Comparison of ENCODE assay signal across 25 cellular contexts in the genomic region with DNA sequence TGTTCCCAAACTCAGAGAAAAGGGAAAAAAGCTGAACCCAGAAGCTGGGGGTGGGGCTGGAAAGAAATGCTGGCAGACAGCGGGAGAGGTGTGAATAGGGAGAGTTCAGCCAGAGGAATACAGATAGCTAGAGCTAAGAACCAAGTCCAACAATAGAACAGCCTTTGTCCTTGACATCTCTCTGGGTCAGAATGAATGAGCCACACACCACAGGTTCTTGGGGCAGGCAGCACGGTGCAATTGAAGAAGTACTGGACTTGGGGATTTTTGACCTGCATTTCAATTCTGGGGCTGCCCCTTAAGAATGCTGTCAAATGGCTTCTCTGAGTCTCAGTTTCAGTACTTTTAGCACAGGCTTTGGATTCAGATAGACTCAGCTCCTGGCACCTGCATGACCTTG. TPM values are rescaled to one million over a fixed set of nuclear protein-coding genes. Genes with fewer than 3 reads are reported as not detected.
DNase-seq lines count a peak whose midpoint lies in the region; ATAC-seq and TF ChIP-seq lines count a peak whose summit lies in the region.
"Had no signal": no experiment of that assay in that cellular context is flagged by ENCODE, and none has a peak within 500 bp of the region (broad histone marks: within the 10 kb centered on the region; RNA-seq: fewer than 3 reads in every experiment).

No MANE protein-coding gene starts in this region.

- no peaks in the 10 kb centered on the region for H3F3A ChIP-seq in GM23248 (ENCODE audit: insufficient read depth)

- no peak for TF ChIP-seq CTCF in KMS-11 (conservative IDR thresholded peaks at IDR 0.05; ENCODE audit: low read depth, low read length)

- no peak overlapping the region for H3K4me3 Mint-ChIP-seq in activated T-cell treated with anti-CD3 and anti-CD28 coated beads, Interleukin-2, amount 50 U/mL, for 72 hours
- H3K4me3 Mint-ChIP-seq in activated T-cell treated with anti-CD3 and anti-CD28 coated beads, Interleukin-2, amount 50 U/mL, for 24 hours = no peak overlapping the region
- no peak overlapping the region for H3K4me3 Mint-ChIP-seq in stimulated activated naive CD8-positive, alpha-beta T cell treated with anti-CD3 and anti-CD28 coated beads, Interleukin-15, amount 100 ng/mL, for 72 hours
- H3K4me3 Mint-ChIP-seq: central memory CD8-positive, alpha-beta T cell; immature natural killer cell; T-helper 2 cell treated with Interferon-gamma antibody and Interleukin-4, amounts not matched to agents 5 μg/mL and 100 μg/mL, for 36 hours had no signal

- H3K9ac ChIP-seq in KMS-11 (no peak overlapping the region; the same call in 1 of the 2 replicates), GM23248 (no peak overlapping the region)

- H3K27ac Mint-ChIP-seq in activated T-cell treated with anti-CD3 and anti-CD28 coated beads, Interleukin-2, amount 50 U/mL, for 72 hours = no peak overlapping the region
- no peak overlapping the region for H3K27ac Mint-ChIP-seq in activated T-cell treated with anti-CD3 and anti-CD28 coated beads, Interleukin-2, amount 50 U/mL, for 24 hours
- H3K27ac Mint-ChIP-seq in stimulated activated naive CD8-positive, alpha-beta T cell treated with anti-CD3 and anti-CD28 coated beads, Interleukin-15, amount 100 ng/mL, for 72 hours = peak overlapping the region in 1 of 2 donors; percentile 26
- H3K27ac Mint-ChIP-seq: immature natural killer cell; T-helper 2 cell treated with Interferon-gamma antibody and Interleukin-4, amounts not matched to agents 5 μg/mL and 100 μg/mL, for 36 hours had no signal

- H3K9me3 ChIP-seq in right cardiac atrium (ENCODE audit: control insufficient read depth, low read length) (no peaks in the 10 kb centered on the region), GM23248 (ENCODE audit: low read depth) (no peaks in the 10 kb centered on the region)
- H3K9me3 ChIP-seq: thoracic aorta had no signal

- in situ Hi-C loops in GM23248 (cut with MboI) = no loop called here

- H3K4me2 ChIP-seq in KMS-11 (peak overlapping the region; percentile 38), GM23248 (ENCODE audit: unreplicated experiment) (no peak overlapping the region)
- H3K4me2 ChIP-seq: smooth muscle cell had no signal

- H4K20me1 ChIP-seq in KMS-11 (ENCODE audit: insufficient read depth) = no peaks in the 10 kb centered on the region
- no peaks in the 10 kb centered on the region for H4K20me1 ChIP-seq in GM23248 (ENCODE audit: insufficient read depth)

- H3K27me3 ChIP-seq in KMS-11 (ENCODE audit: insufficient read depth, low read depth) (no peaks in the 10 kb centered on the region), right cardiac atrium (ENCODE audit: control insufficient read depth, insufficient read depth) (no peaks in the 10 kb centered on the region), GM23248 (replicated peaks; ENCODE audit: insufficient read depth) (peaks cover 20% of the 10 kb centered on the region)

- H3K9me2 ChIP-seq in GM23248 (ENCODE audit: insufficient read depth) = no peaks in the 10 kb centered on the region

- H3K27me3 Mint-ChIP-seq in activated T-cell treated with anti-CD3 and anti-CD28 coated beads, Interleukin-2, amount 50 U/mL, for 72 hours (ENCODE audit: low read depth) = no peaks in the 10 kb centered on the region
- no peaks in the 10 kb centered on the region for H3K27me3 Mint-ChIP-seq in activated T-cell treated with anti-CD3 and anti-CD28 coated beads, Interleukin-2, amount 50 U/mL, for 24 hours
- no peaks in the 10 kb centered on the region for H3K27me3 Mint-ChIP-seq in stimulated activated naive CD8-positive, alpha-beta T cell treated with anti-CD3 and anti-CD28 coated beads, Interleukin-15, amount 100 ng/mL, for 72 hours
- H3K27me3 Mint-ChIP-seq: central memory CD8-positive, alpha-beta T cell had no signal

- WGBS in right cardiac atrium = 25% methylated on average over 2 of the region's 2 CpGs
- 69 to 72% methylated on average over 2 of the region's 2 CpGs for WGBS in GM23248 (ENCODE audit: low coverage in 1 of 2, low lambda C conversion rate in 2 of 2, missing lambda C conversion rate in 2 of 2), 2 experiments

- H3K79me2 ChIP-seq in KMS-11 (ENCODE audit: insufficient read depth, low read depth) = no peaks in the 10 kb centered on the region
- no peaks in the 10 kb centered on the region for H3K79me2 ChIP-seq in GM23248 (ENCODE audit: insufficient read depth)

- peak overlapping the region; percentile 59 for H3K4me3 ChIP-seq in KMS-11 (IDR thresholded peaks at IDR 0.05; ENCODE audit: insufficient read depth, low read depth, low read length)
- H3K4me3 ChIP-seq in right cardiac atrium (ENCODE audit: low read length) = no peak overlapping the region
- H3K4me3 ChIP-seq in GM23248 = no peak overlapping the region
- H3K4me3 ChIP-seq: SK-N-MC, smooth muscle cell, thoracic aorta had no signal

- H3K4me1 ChIP-seq in KMS-11 (ENCODE audit: low read depth, poor library complexity, severe bottlenecking) (peaks cover 67% of the 10 kb centered on the region), right cardiac atrium (ENCODE audit: control insufficient read depth, insufficient read depth, low read length) (peaks cover 9% of the 10 kb centered on the region), GM23248 (ENCODE audit: insufficient read depth) (no peaks in the 10 kb centered on the region)

- H3K27ac ChIP-seq in KMS-11 (peak overlapping the region; percentile 6; the same call in 1 of the 2 replicates), right cardiac atrium (ENCODE audit: low read length) (peak overlapping the region; percentile 98), GM23248 (no peak overlapping the region)
- H3K27ac ChIP-seq: SK-N-MC, thoracic aorta had no signal

- H3K36me3 ChIP-seq in KMS-11 (ENCODE audit: insufficient read depth) = no peaks in the 10 kb centered on the region
- H3K36me3 ChIP-seq in GM23248 (ENCODE audit: low read depth) = no peaks in the 10 kb centered on the region
- H3K36me3 ChIP-seq: thoracic aorta had no signal

- peaks cover 20% of the 10 kb centered on the region for H3K4me1 Mint-ChIP-seq in activated T-cell treated with anti-CD3 and anti-CD28 coated beads, Interleukin-2, amount 50 U/mL, for 72 hours (ENCODE audit: low read depth)
- H3K4me1 Mint-ChIP-seq in activated T-cell treated with anti-CD3 and anti-CD28 coated beads, Interleukin-2, amount 50 U/mL, for 24 hours (ENCODE audit: low read depth) = peaks cover 12% of the 10 kb centered on the region
- H3K4me1 Mint-ChIP-seq in stimulated activated naive CD8-positive, alpha-beta T cell treated with anti-CD3 and anti-CD28 coated beads, Interleukin-15, amount 100 ng/mL, for 72 hours = peaks cover 30% of the 10 kb centered on the region

- DNase-seq in activated T-cell treated with anti-CD3 and anti-CD28 coated beads, Interleukin-2, amount 50 U/mL, for 72 hours = no peak
- DNase-seq in activated T-cell treated with anti-CD3 and anti-CD28 coated beads, Interleukin-2, amount 50 U/mL, for 24 hours = no peak
- no peak for DNase-seq in right cardiac atrium
- peak in 1 of 2 donors; percentile 20 for DNase-seq in stimulated activated naive CD8-positive, alpha-beta T cell treated with anti-CD3 and anti-CD28 coated beads, Interleukin-15, amount 100 ng/mL, for 72 hours
- DNase-seq in OCI-M2 (lab: John Stamatoyannopoulos, UW; ENCODE audit: unreplicated experiment) = no peak
- no peak for DNase-seq in NCI-H2196 treated with DMSO at 0.1 percent for 48 hours (lab: John Stamatoyannopoulos, UW; ENCODE audit: unreplicated experiment)
- DNase-seq in GM23248 = no peak
- DNase-seq: activated CD4-positive, CD25-positive, alpha-beta regulatory T cell; amniotic stem cell; effector memory CD4-positive, alpha-beta T cell; GOT3; immature natural killer cell; Karpas-422; NCI-H1105; NCI-H748 treated with DMSO at 0.1 percent for 48 hours; posterior cingulate gyrus had no signal

- peaks cover 0 to 3% of the 10 kb centered on the region in 2 donors for H3K36me3 Mint-ChIP-seq in activated T-cell treated with anti-CD3 and anti-CD28 coated beads, Interleukin-2, amount 50 U/mL, for 72 hours (ENCODE audit: insufficient read depth in 2 of 2)
- H3K36me3 Mint-ChIP-seq in activated T-cell treated with anti-CD3 and anti-CD28 coated beads, Interleukin-2, amount 50 U/mL, for 24 hours (ENCODE audit: low read depth) = no peaks in the 10 kb centered on the region

- intact Hi-C loops in right cardiac atrium (cut with DNase I) = no loop called here

- H2AFZ ChIP-seq in KMS-11 (ENCODE audit: low read depth) = no peak overlapping the region
- no peak overlapping the region for H2AFZ ChIP-seq in GM23248

- H3K9me3 Mint-ChIP-seq in activated T-cell treated with anti-CD3 and anti-CD28 coated beads, Interleukin-2, amount 50 U/mL, for 72 hours = peaks cover 2 to 4% of the 10 kb centered on the region in 2 donors
- no peaks in the 10 kb centered on the region for H3K9me3 Mint-ChIP-seq in activated T-cell treated with anti-CD3 and anti-CD28 coated beads, Interleukin-2, amount 50 U/mL, for 24 hours
- H3K9me3 Mint-ChIP-seq in stimulated activated naive CD8-positive, alpha-beta T cell treated with anti-CD3 and anti-CD28 coated beads, Interleukin-15, amount 100 ng/mL, for 72 hours = no peaks in the 10 kb centered on the region
- H3K9me3 Mint-ChIP-seq: central memory CD8-positive, alpha-beta T cell; immature natural killer cell had no signal

- ATAC-seq in activated T-cell treated with anti-CD3 and anti-CD28 coated beads, Interleukin-2, amount 50 U/mL, for 72 hours (replicated peaks in 1 of 2) = peak; percentile 37 to 48
- peak; percentile 82 for ATAC-seq in right cardiac atrium
- ATAC-seq in stimulated activated naive CD8-positive, alpha-beta T cell treated with anti-CD3 and anti-CD28 coated beads, Interleukin-15, amount 100 ng/mL, for 72 hours = peak; percentile 88

RNA-seq across cellular contexts. Expression of a gene that starts 13.4 kb away (rescaled TPM):
- total RNA-seq in activated T-cell treated with anti-CD3 and anti-CD28 coated beads, Interleukin-2, amount 50 U/mL, for 72 hours = 10 to 100 TPM; 23.0 to 23.7 TPM
- 100 to 1,000 TPM; 235 to 420 (median 330) TPM for total RNA-seq in right cardiac atrium
- polyA plus RNA-seq in right cardiac atrium (187 TPM), GM23248 (2016; fragmentation: Nextera tagmentation; extraction: Ambion mirVana) (21.3 and 22.7 TPM in 2 replicates)
- total RNA-seq in GM23248 (2014; rRNA removed; shearing (Covaris generic)) = 22.4 and 24.4 TPM in 2 replicates

RNA-seq across cellular contexts. Expression of a gene that starts 23.5 kb away (rescaled TPM):
- under 1 TPM; 0.44 to 0.96 TPM for total RNA-seq in activated T-cell treated with anti-CD3 and anti-CD28 coated beads, Interleukin-2, amount 50 U/mL, for 72 hours
- total RNA-seq in right cardiac atrium = 1 to 10 TPM in 3 of 4 donors, under 1 TPM in 1; 0.64 to 2.2 (median 1.6) TPM
- 1.0 TPM for polyA plus RNA-seq in right cardiac atrium
- total RNA-seq in GM23248 (2014; rRNA removed; shearing (Covaris generic)) = 0.22 TPM in 1 of 2 replicates, not detected in the other
- 0.11 TPM in 1 of 2 replicates, not detected in the other for polyA plus RNA-seq in GM23248 (2016; fragmentation: Nextera tagmentation; extraction: Ambion mirVana)
- total RNA-seq: A172, lung microvascular endothelial cell, smooth muscle cell had no signal
- polyA plus RNA-seq: BJ, smooth muscle cell had no signal

RNA-seq across cellular contexts. Expression of a gene that starts 51.1 kb away (rescaled TPM):
- total RNA-seq in activated T-cell treated with anti-CD3 and anti-CD28 coated beads, Interleukin-2, amount 50 U/mL, for 72 hours = 10 to 100 TPM; 41.5 to 60.5 TPM
- total RNA-seq in right cardiac atrium = 10 to 100 TPM; 19.3 to 24.8 (median 21.4) TPM
- polyA plus RNA-seq in right cardiac atrium (10.6 TPM), GM23248 (2016; fragmentation: Nextera tagmentation; extraction: Ambion mirVana) (18.0 and 18.1 TPM in 2 replicates)
- total RNA-seq in GM23248 (2014; rRNA removed; shearing (Covaris generic)) = 12.1 and 16.8 TPM in 2 replicates
